ENCODE assay signal across 1 cellular context in genomic region chr15:55846108-55846707, GRCh38.
A peak's percentile ranks its signal among the peaks of the same experiment; 100 is the strongest.
TF ChIP-seq lines count a peak whose summit lies in the region.

No MANE protein-coding gene starts in this region.

TF ChIP-seq in SK-N-SH, 30 proteins besides CTCF, POLR2A, EP300 and RAD21 (continued from another document):
- TF ChIP-seq RFX5 (IDR thresholded peaks at IDR 0.05; ENCODE audit: low read length): no peak
- no peak for TF ChIP-seq TCF12 (IDR thresholded peaks at IDR 0.05)
- TF ChIP-seq NRF1 (IDR thresholded peaks at IDR 0.05; ENCODE audit: low read depth, low read length): no peak
- no peak for TF ChIP-seq SIN3A (IDR thresholded peaks at IDR 0.05; ENCODE audit: borderline replicate concordance, low read depth, low read length)
- TF ChIP-seq SMC3 (IDR thresholded peaks at IDR 0.05; ENCODE audit: low read depth, low read length): peak; percentile 59
- TF ChIP-seq ELF1 (IDR thresholded peaks at IDR 0.05): no peak
- no peak for TF ChIP-seq ZBTB33 (IDR thresholded peaks at IDR 0.05; ENCODE audit: borderline replicate concordance, low read depth)
- no peak for TF ChIP-seq FOXJ3 (CRISPR knock-in tag; IDR thresholded peaks at IDR 0.05)
- no peak for TF ChIP-seq TAF1 (IDR thresholded peaks at IDR 0.05; ENCODE audit: borderline replicate concordance, low read depth, low read length)
- no peak for TF ChIP-seq RXRA (IDR thresholded peaks at IDR 0.05; ENCODE audit: borderline replicate concordance, low read depth)
- no peak for TF ChIP-seq NFIC (IDR thresholded peaks at IDR 0.05; ENCODE audit: borderline replicate concordance)
- no peak for TF ChIP-seq EZH2phosphoT487 (IDR thresholded peaks at IDR 0.05; ENCODE audit: borderline replicate concordance, low read depth)
- TF ChIP-seq MEF2A (IDR thresholded peaks at IDR 0.05; ENCODE audit: borderline replicate concordance, low read depth): no peak
- no peak for TF ChIP-seq MXI1 (IDR thresholded peaks at IDR 0.05; ENCODE audit: low read depth, low read length)
- TF ChIP-seq, protein P1, sequence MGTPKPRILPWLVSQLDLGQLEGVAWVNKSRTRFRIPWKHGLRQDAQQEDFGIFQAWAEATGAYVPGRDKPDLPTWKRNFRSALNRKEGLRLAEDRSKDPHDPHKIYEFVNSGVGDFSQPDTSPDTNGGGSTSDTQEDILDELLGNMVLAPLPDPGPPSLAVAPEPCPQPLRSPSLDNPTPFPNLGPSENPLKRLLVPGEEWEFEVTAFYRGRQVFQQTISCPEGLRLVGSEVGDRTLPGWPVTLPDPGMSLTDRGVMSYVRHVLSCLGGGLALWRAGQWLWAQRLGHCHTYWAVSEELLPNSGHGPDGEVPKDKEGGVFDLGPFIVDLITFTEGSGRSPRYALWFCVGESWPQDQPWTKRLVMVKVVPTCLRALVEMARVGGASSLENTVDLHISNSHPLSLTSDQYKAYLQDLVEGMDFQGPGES (IDR thresholded peaks at IDR 0.05; ENCODE audit: low read depth, low read length): no peak
- TF ChIP-seq FOSL2 (IDR thresholded peaks at IDR 0.05; ENCODE audit: borderline replicate concordance, low read depth): no peak
- TF ChIP-seq FOXM1 (IDR thresholded peaks at IDR 0.05; ENCODE audit: low read depth): no peak
- TF ChIP-seq TEAD4 (IDR thresholded peaks at IDR 0.05; ENCODE audit: borderline replicate concordance, insufficient read depth): no peak
- TF ChIP-seq RCOR1 (IDR thresholded peaks at IDR 0.05; ENCODE audit: low read length): peak; percentile 26; the same call in 1 of the 2 replicates
